Comparison of ENCODE assay signal across 11 cellular contexts in the genomic region with DNA sequence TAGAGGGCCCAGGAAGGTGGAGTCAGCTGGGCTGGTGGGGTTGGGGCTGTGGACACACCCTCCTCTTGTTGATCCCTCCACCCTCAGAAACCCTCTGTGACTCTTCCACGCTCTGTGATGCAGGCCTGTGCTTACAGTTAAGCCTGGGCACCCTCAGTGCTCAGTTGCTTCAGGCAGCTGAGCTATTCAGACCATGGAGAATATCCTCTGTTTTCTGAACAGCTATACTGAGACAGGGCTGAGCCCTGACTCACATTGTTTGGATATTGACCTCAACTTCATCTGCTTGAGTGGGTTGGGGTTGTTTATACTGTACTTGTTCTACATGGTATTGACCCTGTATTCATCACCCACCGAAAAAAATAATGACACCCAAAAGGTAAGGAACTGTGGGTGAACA. TPM values are rescaled to one million over a fixed set of nuclear protein-coding genes. Genes with fewer than 3 reads are reported as not detected.
"Had no signal": no experiment of that assay in that cellular context is flagged by ENCODE, and none has a peak within 500 bp of the region (broad histone marks: within the 10 kb centered on the region; RNA-seq: fewer than 3 reads in every experiment).

A gene (plus strand): TSS at position 108 of the 400 bp plus-strand sequence. CDS start 86 bp downstream, at position 194.

RNA-seq across cellular contexts. Expression of the gene that starts here (rescaled TPM):
- total RNA-seq: OCI-LY7, PC-3, PC-9, Peyer's patch, Right ventricle myocardium inferior, Right ventricle myocardium superior, RPMI7951, SJCRH30, SJSA1, SK-MEL-5 had no signal
- polyA plus RNA-seq: SK-N-SH had no signal
